ENCODE assay signal across 16 cellular contexts in the genomic region with DNA sequence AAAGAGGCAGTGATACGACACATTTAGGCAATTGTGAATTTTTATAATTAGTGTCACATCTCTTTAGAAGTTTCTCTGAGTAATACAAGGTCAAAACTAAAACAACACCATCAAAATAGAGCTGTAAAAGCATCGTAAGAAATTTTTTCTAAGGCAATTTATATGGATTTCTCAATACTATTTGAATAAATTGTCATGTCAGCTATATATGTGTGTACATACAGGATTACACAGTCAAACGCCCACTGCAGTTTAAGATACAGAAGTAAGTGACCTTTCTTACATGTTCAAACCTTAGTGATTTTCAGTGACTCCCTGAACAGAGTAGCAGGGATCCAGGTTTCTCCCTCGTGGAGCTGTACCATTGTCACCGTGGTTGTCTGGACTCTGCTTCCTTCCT.
A peak's percentile ranks its signal among the peaks of the same experiment; 100 is the strongest.
DNase-seq lines count a peak whose midpoint lies in the region; ATAC-seq, FAIRE-seq and TF ChIP-seq lines count a peak whose summit lies in the region.
"Had no signal": no experiment of that assay in that cellular context is flagged by ENCODE, and none has a peak within 500 bp of the region (broad histone marks: within the 10 kb centered on the region; RNA-seq: fewer than 3 reads in every experiment).

No MANE protein-coding gene starts in this region.

- ATAC-seq in A549 = no peak
- ATAC-seq in GM12878 = no peak
- ATAC-seq in GM21360 (IDR thresholded peaks at IDR 0.05; ENCODE audit: unreplicated experiment) = no peak

- RAD21 ChIA-PET in GM12878 (lab: Charles Lee; ENCODE audit: unreplicated experiment) = interaction anchor here (0.5 to 3.2 kb wide), 5 partner anchors 9 to 402 kb away, joined by 3 to 36 read pairs (median 5); no protein-coding TSS in a partner anchor

- intact Hi-C loops in GM12878 (cut with micrococcal nuclease; ENCODE audit: unreplicated experiment) (loop anchor here (5.0 to 10.0 kb wide), 3 partner anchors 126 to 488 kb away; no protein-coding TSS in a partner anchor), tibial artery (cut with DNase I; ENCODE audit: low total_unique reads) (no loop called here)

- SMC1A ChIA-PET in GM12878 (lab: Charles Lee; ENCODE audit: uncharacterized antibody, unreplicated experiment) = interaction anchor here (0.7 to 4.6 kb wide), 6 partner anchors 10 to 822 kb away, joined by 3 to 39 read pairs (median 3); no protein-coding TSS in a partner anchor

- H3K4me3 ChIP-seq in A549 (no peak overlapping the region), GM12878 (no peak overlapping the region), trophoblast cell (ENCODE audit: low read depth, low read length) (no peak overlapping the region), tibial artery (no peak overlapping the region)

- H2BK5ac ChIP-seq in trophoblast cell (ENCODE audit: low read depth, low read length, poor library complexity) = no peak overlapping the region

- H3K27me3 ChIP-seq in GM12878 (replicated peaks in 1 of 2; ENCODE audit: control insufficient read depth in 2 of 2, insufficient read depth in 2 of 2, low read length in 1 of 2) (no peaks in the 10 kb centered on the region), trophoblast cell (ENCODE audit: insufficient read depth, low read length) (no peaks in the 10 kb centered on the region), tibial artery (peaks cover 0 to 5% of the 10 kb centered on the region in 2 donors)

- no peak overlapping the region for H3K18ac ChIP-seq in trophoblast cell (ENCODE audit: low read length)

- no TSS peak for BruUV-seq in GM12878 (replicated peaks; lab: Mats Ljungman, UMichigan)

- FAIRE-seq in A549 (lab: Jason Lieb, UNC) = no peak
- no peak for FAIRE-seq in GM12878 (lab: Jason Lieb, UNC)
- FAIRE-seq: G401.6, GM12892 had no signal

- H2BK120ac ChIP-seq in trophoblast cell (ENCODE audit: insufficient read depth, low read length, poor library complexity) = no peak overlapping the region

- DNase-seq in A549 (ENCODE audit: low read depth in 1 of 2, low spot score in 1 of 2) (no peak), HFFc6 (no peak), GM12878 (ENCODE audit: low read depth, low spot score) (no peak), trophoblast cell (no peak), caudate nucleus (lab: John Stamatoyannopoulos, UW) (no peak), tibial artery (no peak)
- DNase-seq: C1 segment of cervical spinal cord; CD4-positive, alpha-beta memory T cell; EL; HCEC 1CT had no signal

- TF ChIP-seq EP300 in A549 (IDR thresholded peaks at IDR 0.05) = no peak
- no peak for TF ChIP-seq EP300 in GM12878 (IDR thresholded peaks at IDR 0.05; ENCODE audit: borderline replicate concordance in 1 of 2, control insufficient read depth in 1 of 2, low read depth in 2 of 2, low read length in 2 of 2)

- H3K9me3 ChIP-seq in A549 = no peaks in the 10 kb centered on the region
- no peaks in the 10 kb centered on the region for H3K9me3 ChIP-seq in GM12878 (replicated peaks; ENCODE audit: control insufficient read depth, insufficient read depth, low read length)
- peaks cover 1% of the 10 kb centered on the region for H3K9me3 ChIP-seq in trophoblast cell (ENCODE audit: insufficient read depth, low read depth, low read length)
- no peaks in the 10 kb centered on the region for H3K9me3 ChIP-seq in tibial artery

- TF ChIP-seq RAD21 in A549 (conservative IDR thresholded peaks at IDR 0.05 in 1 of 2, IDR thresholded peaks at IDR 0.05 in 1 of 2) = no peak
- TF ChIP-seq RAD21 in GM12878 (IDR thresholded peaks at IDR 0.05; ENCODE audit: insufficient read depth, low read depth, low read length) = no peak

- no peak overlapping the region for H2AK5ac ChIP-seq in trophoblast cell (ENCODE audit: low read length)

- H2AFZ ChIP-seq in GM12878 (ENCODE audit: control insufficient read depth, low read depth, low read length) (peak overlapping the region; percentile 57), trophoblast cell (ENCODE audit: insufficient read depth, low read length, poor library complexity) (no peak overlapping the region)

- H3K4me1 Mint-ChIP-seq in HFFc6 (ENCODE audit: low read depth) = peaks cover 33% of the 10 kb centered on the region
- H3K4me1 Mint-ChIP-seq: B cell, IgD-negative memory B cell had no signal

- H4K8ac ChIP-seq in trophoblast cell (ENCODE audit: low read depth, low read length) = no peak overlapping the region

- TF ChIP-seq CTCF in A549 (IDR thresholded peaks at IDR 0.05) (no peak), HFFc6 (IDR thresholded peaks at IDR 0.05) (no peak), GM12878 (IDR thresholded peaks at IDR 0.05 in 2 of 3, conservative IDR thresholded peaks at IDR 0.05 in 1 of 3; ENCODE audit: control insufficient read depth in 2 of 3, extremely low read depth in 1 of 3, insufficient read depth in 1 of 3, low read depth in 3 of 3, low read length in 3 of 3) (no peak), tibial artery (IDR thresholded peaks at IDR 0.05) (no peak)

- H3K79me2 ChIP-seq in GM12878 (ENCODE audit: control insufficient read depth, insufficient read depth, low read length) (no peaks in the 10 kb centered on the region), trophoblast cell (ENCODE audit: control insufficient read depth, insufficient read depth, low read length, poor library complexity) (peaks cover 2% of the 10 kb centered on the region)

- H3K27ac Mint-ChIP-seq in HFFc6 = no peak overlapping the region
- H3K27ac Mint-ChIP-seq: B cell; CD4-positive, alpha-beta memory T cell; IgD-negative memory B cell had no signal

- H3K9ac ChIP-seq in GM12878 (ENCODE audit: control insufficient read depth, insufficient read depth, low read length) = no peak overlapping the region
- no peak overlapping the region for H3K9ac ChIP-seq in trophoblast cell (ENCODE audit: low read length)
- H3K9ac ChIP-seq: KMS-11 had no signal

- in situ Hi-C loops in GM12878 (cut with MboI) = no loop called here

- H2BK12ac ChIP-seq in trophoblast cell (ENCODE audit: low read length) = no peak overlapping the region

- H3K4me3 Mint-ChIP-seq in HFFc6 = peak overlapping the region; percentile 15; the same call in 1 of the 2 replicates
- H3K4me3 Mint-ChIP-seq: B cell; CD4-positive, alpha-beta memory T cell; IgD-negative memory B cell had no signal

- H3K4ac ChIP-seq in trophoblast cell (ENCODE audit: low read depth, low read length) = no peak overlapping the region

- peak overlapping the region; percentile 45 for H4K91ac ChIP-seq in trophoblast cell (ENCODE audit: low read depth, low read length)

- H3K14ac ChIP-seq in trophoblast cell (ENCODE audit: low read length) = no peak overlapping the region

- no peak overlapping the region for H4K12ac ChIP-seq in trophoblast cell (ENCODE audit: low read depth, low read length)

- no peaks in the 10 kb centered on the region for H4K20me1 ChIP-seq in GM12878 (ENCODE audit: control insufficient read depth, insufficient read depth)

- peaks cover 5% of the 10 kb centered on the region for H3K79me1 ChIP-seq in trophoblast cell (ENCODE audit: low read length)

- H3K4me1 ChIP-seq in A549 (no peaks in the 10 kb centered on the region), GM12878 (ENCODE audit: control insufficient read depth, insufficient read depth, low read length) (peaks cover 24% of the 10 kb centered on the region), trophoblast cell (ENCODE audit: control insufficient read depth in 1 of 2, insufficient read depth in 2 of 2, low read length in 2 of 2) (peaks cover 10 to 13% of the 10 kb centered on the region in 2 experiments), tibial artery (no peaks in the 10 kb centered on the region)

- POLR2A ChIA-PET in A549 (lab: Yijun Ruan, JAX) (no interaction called here), GM12878 (lab: Charles Lee) (no interaction called here)

- TF ChIP-seq POLR2A in A549 (IDR thresholded peaks at IDR 0.05; ENCODE audit: low read length) = no peak
- TF ChIP-seq POLR2A in GM12878 (IDR thresholded peaks at IDR 0.05; ENCODE audit: low read depth, low read length) = no peak

- H3K36me3 ChIP-seq in GM12878 (ENCODE audit: control insufficient read depth in 2 of 2, insufficient read depth in 2 of 2, low read length in 1 of 2) (no peaks in the 10 kb centered on the region), trophoblast cell (ENCODE audit: control insufficient read depth in 1 of 2, insufficient read depth in 2 of 2, low read length in 2 of 2) (no peaks in the 10 kb centered on the region), tibial artery (no peaks in the 10 kb centered on the region)

- CTCF ChIA-PET in A549 (lab: Yijun Ruan, JAX) = interaction anchor here (1.5 kb wide), 1 partner anchor 35 kb away, joined by 3 read pairs; no protein-coding TSS in a partner anchor
- CTCF ChIA-PET in GM12878 (lab: Yijun Ruan, JAX) = interaction anchor here (0.6 to 3.5 kb wide), 19 partner anchors 9 to 1170 kb away, joined by 3 to 52 read pairs (median 4); a partner anchor contains a TSS

- WGBS in A549 (ENCODE audit: missing lambda C conversion rate) = 25% methylated on average over 5 of the region's 5 CpGs
- WGBS in GM12878 (ENCODE audit: insufficient coverage, insufficient replicate concordance, low lambda C conversion rate, missing lambda C conversion rate) = 46% methylated on average over 5 of the region's 5 CpGs
- WGBS in trophoblast cell (ENCODE audit: extremely low coverage, insufficient coverage, insufficient read length) = no CpG with 5 or more reads among the region's 5 CpGs

- no peaks in the 10 kb centered on the region for H3K9me3 Mint-ChIP-seq in HFFc6
- H3K9me3 Mint-ChIP-seq: IgD-negative memory B cell had no signal

- no peak overlapping the region for H3K23ac ChIP-seq in trophoblast cell (ENCODE audit: low read length)

- peaks cover 7% of the 10 kb centered on the region for H3K27me3 Mint-ChIP-seq in HFFc6 (ENCODE audit: insufficient read depth)
- H3K27me3 Mint-ChIP-seq: CD4-positive, alpha-beta memory T cell had no signal

- H3K4me2 ChIP-seq in A549 (no peak overlapping the region), GM12878 (ENCODE audit: control insufficient read depth, insufficient read depth) (no peak overlapping the region), trophoblast cell (ENCODE audit: low read length) (no peak overlapping the region)
- H3K4me2 ChIP-seq: KMS-11 had no signal

- H3K27ac ChIP-seq in A549 (no peak overlapping the region), GM12878 (ENCODE audit: control insufficient read depth, insufficient read depth) (no peak overlapping the region; the same call in 1 of the 2 replicates), trophoblast cell (ENCODE audit: low read depth, low read length) (no peak overlapping the region), caudate nucleus (ENCODE audit: low read depth, low read length) (no peak overlapping the region), tibial artery (no peak overlapping the region)
- H3K27ac ChIP-seq: KMS-11 had no signal

- no peaks in the 10 kb centered on the region for H3K36me3 Mint-ChIP-seq in HFFc6 (ENCODE audit: low read depth)
- H3K36me3 Mint-ChIP-seq: CD4-positive, alpha-beta memory T cell; IgD-negative memory B cell had no signal

TF ChIP-seq in A549, 52 proteins besides CTCF, POLR2A, EP300 and RAD21:
- TF ChIP-seq MAFK (IDR thresholded peaks at IDR 0.05; ENCODE audit: partially characterized antibody) = peak; percentile 85
- no peak for TF ChIP-seq CHD2 (IDR thresholded peaks at IDR 0.05; ENCODE audit: low read length, partially characterized antibody)

TF ChIP-seq in GM12878, 131 proteins besides CTCF, POLR2A, EP300 and RAD21 (continues in another document):
- TF ChIP-seq EED (IDR thresholded peaks at IDR 0.05; ENCODE audit: low read depth) (no peak), TAF1 (IDR thresholded peaks at IDR 0.05; ENCODE audit: borderline replicate concordance, low read depth, low read length) (no peak), MYB (IDR thresholded peaks at IDR 0.05; ENCODE audit: borderline replicate concordance, low read depth, low read length) (no peak)
